8 cellular contexts compared by ENCODE assay signal in genomic region chr1:43979528-43980254, GRCh38. TPM values are rescaled to one million over a fixed set of nuclear protein-coding genes. Genes with fewer than 3 reads are reported as not detected.
DNase-seq lines count a peak whose midpoint lies in the region; ATAC-seq and TF ChIP-seq lines count a peak whose summit lies in the region.

No MANE protein-coding gene starts in this region.

- peaks cover 18% of the 10 kb centered on the region for H3K36me3 ChIP-seq in CD8-positive, alpha-beta memory T cell (ENCODE audit: insufficient read depth, low read length)
- peaks cover 14% of the 10 kb centered on the region for H3K36me3 ChIP-seq in effector memory CD4-positive, alpha-beta T cell (ENCODE audit: control insufficient read depth, insufficient read depth, low read length)
- H3K36me3 ChIP-seq in mesendoderm (ENCODE audit: control insufficient read depth, insufficient read depth, low read length) (peaks cover 6% of the 10 kb centered on the region), tibial nerve (peaks cover 0 to 50% (median 0%) of the 10 kb centered on the region in 3 donors)

- H3K18ac ChIP-seq in mesendoderm (ENCODE audit: low read length), result peak overlapping the region; percentile 73

- peaks cover 17% of the 10 kb centered on the region for H3K79me2 ChIP-seq in mesendoderm (ENCODE audit: control insufficient read depth, insufficient read depth, low read length)

- TF ChIP-seq CTCF in HFFc6 (IDR thresholded peaks at IDR 0.05), result no peak
- no peak for TF ChIP-seq CTCF in tibial nerve (IDR thresholded peaks at IDR 0.05)

- no peaks in the 10 kb centered on the region for H3K27me3 ChIP-seq in CD8-positive, alpha-beta memory T cell (ENCODE audit: insufficient read depth, low read length, poor library complexity, severe bottlenecking)
- no peaks in the 10 kb centered on the region for H3K27me3 ChIP-seq in effector memory CD4-positive, alpha-beta T cell (replicated peaks; ENCODE audit: control insufficient read depth, insufficient read depth, low read length, poor library complexity, severe bottlenecking)
- H3K27me3 ChIP-seq in mesendoderm (ENCODE audit: insufficient read depth, low read length, poor library complexity), result no peaks in the 10 kb centered on the region
- no peaks in the 10 kb centered on the region for H3K27me3 ChIP-seq in tibial nerve

- no peak overlapping the region for H4K8ac ChIP-seq in mesendoderm (ENCODE audit: low read depth, low read length)

- peaks cover 3 to 33% (median 9%) of the 10 kb centered on the region in 3 donors for H3K36me3 Mint-ChIP-seq in CD8-positive, alpha-beta memory T cell
- H3K36me3 Mint-ChIP-seq in HFFc6 (ENCODE audit: low read depth), result peaks cover 46% of the 10 kb centered on the region
- peaks cover 20% of the 10 kb centered on the region for H3K36me3 Mint-ChIP-seq in T-cell

- H2BK5ac ChIP-seq in mesendoderm (ENCODE audit: low read length), result no peak overlapping the region

- peak overlapping the region; percentile 74 for H3K4ac ChIP-seq in mesendoderm (ENCODE audit: low read depth, low read length)

- no peaks in the 10 kb centered on the region for H3K9me3 ChIP-seq in CD8-positive, alpha-beta memory T cell (ENCODE audit: low read length)
- H3K9me3 ChIP-seq in effector memory CD4-positive, alpha-beta T cell (ENCODE audit: control insufficient read depth, low read length), result no peaks in the 10 kb centered on the region
- H3K9me3 ChIP-seq in tibial nerve, result no peaks in the 10 kb centered on the region

- peak in 1 of 2 donors; percentile 26 for TF ChIP-seq EP300 in tibial nerve (IDR thresholded peaks at IDR 0.05)

- peak overlapping the region; percentile 74 for H3K9ac ChIP-seq in mesendoderm (ENCODE audit: low read length)

- WGBS in mesendoderm (ENCODE audit: extremely low coverage, insufficient coverage, low lambda C conversion rate), result no CpG with 5 or more reads among the region's 45 CpGs
- WGBS in tibial nerve, 2 donors, result 0 to 3% methylated on average over 16 to 22 of the region's 45 CpGs

- peaks cover 38% of the 10 kb centered on the region for H3K79me1 ChIP-seq in mesendoderm (ENCODE audit: low read length)

- H4K5ac ChIP-seq in mesendoderm (ENCODE audit: low read length), result no peak overlapping the region

- no peak for TF ChIP-seq POLR2A in tibial nerve (IDR thresholded peaks at IDR 0.05)

- H3K4me3 Mint-ChIP-seq in CD8-positive, alpha-beta memory T cell, result peak overlapping the region; percentile 88 to 92 (median 90)
- H3K4me3 Mint-ChIP-seq in HFFc6 (peak overlapping the region; percentile 92), T-cell (peak overlapping the region; percentile 76 to 86 (median 79))

- H3K56ac ChIP-seq in mesendoderm (ENCODE audit: low read length), result peak overlapping the region; percentile 92

- DNase-seq in CD8-positive, alpha-beta memory T cell, result peak in 1 of 5 donors; percentile 21
- peak; percentile 43 for DNase-seq in HFFc6
- DNase-seq in T-cell, result no peak
- no peak for DNase-seq in effector memory CD4-positive, alpha-beta T cell
- DNase-seq in mesendoderm, result peak; percentile 26
- DNase-seq in tibial nerve (ENCODE audit: low spot score in 2 of 2), result peak in 1 of 2 donors; percentile 24
- no peak for DNase-seq in SHP77 treated with DMSO at 0.1 percent for 48 hours (lab: John Stamatoyannopoulos, UW)

- CTCF ChIA-PET in CD8-positive, alpha-beta memory T cell (lab: Charles Lee), result no interaction called here
- CTCF ChIA-PET in T-cell (lab: Charles Lee), result no interaction called here

- H3K27me3 Mint-ChIP-seq in CD8-positive, alpha-beta memory T cell, result peaks cover 0 to 10% of the 10 kb centered on the region in 2 donors
- peaks cover 6% of the 10 kb centered on the region for H3K27me3 Mint-ChIP-seq in HFFc6 (ENCODE audit: insufficient read depth)
- peaks cover 0 to 5% of the 10 kb centered on the region in 2 donors for H3K27me3 Mint-ChIP-seq in T-cell

- POLR2A ChIA-PET in CD8-positive, alpha-beta memory T cell (lab: Charles Lee), result no interaction called here
- POLR2A ChIA-PET in T-cell (lab: Charles Lee), result no interaction called here

- H3K4me1 ChIP-seq in CD8-positive, alpha-beta memory T cell (ENCODE audit: insufficient read depth, low read length), result peaks cover 37% of the 10 kb centered on the region
- peaks cover 23% of the 10 kb centered on the region for H3K4me1 ChIP-seq in effector memory CD4-positive, alpha-beta T cell (ENCODE audit: control insufficient read depth, insufficient read depth, low read length, poor library complexity, severe bottlenecking)
- H3K4me1 ChIP-seq in mesendoderm (ENCODE audit: control insufficient read depth, low read depth, low read length) (peaks cover 2% of the 10 kb centered on the region), tibial nerve (peaks cover 0 to 71% (median 26%) of the 10 kb centered on the region in 4 donors)

- H3K27ac Mint-ChIP-seq in CD8-positive, alpha-beta memory T cell, result peak overlapping the region in 6 of 8 donors; percentile 24 to 84 (median 66)
- peak overlapping the region; percentile 87 for H3K27ac Mint-ChIP-seq in HFFc6
- H3K27ac Mint-ChIP-seq in T-cell, result peak overlapping the region; percentile 40 to 45

- peak overlapping the region; percentile 37 for H3K4me2 ChIP-seq in mesendoderm (ENCODE audit: low read length)

- H3K4me3 ChIP-seq in CD8-positive, alpha-beta memory T cell (ENCODE audit: low read length), result peak overlapping the region; percentile 49
- peak overlapping the region; percentile 41 for H3K4me3 ChIP-seq in effector memory CD4-positive, alpha-beta T cell (ENCODE audit: insufficient read depth, low read depth, low read length, poor library complexity, severe bottlenecking)
- H3K4me3 ChIP-seq in mesendoderm (ENCODE audit: low read length), result peak overlapping the region; percentile 46
- H3K4me3 ChIP-seq in tibial nerve, result peak overlapping the region; percentile 59 to 72 (median 66)

- no peaks in the 10 kb centered on the region for H3K9me3 Mint-ChIP-seq in CD8-positive, alpha-beta memory T cell
- H3K9me3 Mint-ChIP-seq in HFFc6 (no peaks in the 10 kb centered on the region), T-cell (no peaks in the 10 kb centered on the region)

- ATAC-seq in T-cell (replicated peaks in 1 of 4) (no peak), GM18858 (IDR thresholded peaks at IDR 0.05; ENCODE audit: unreplicated experiment) (no peak)

- no peak overlapping the region for H2BK15ac ChIP-seq in mesendoderm (replicated peaks; ENCODE audit: low read depth)

- no peak overlapping the region for H3K23ac ChIP-seq in mesendoderm (ENCODE audit: low read length)

- peak overlapping the region; percentile 35 for H2AK5ac ChIP-seq in mesendoderm (ENCODE audit: low read length)

- peaks cover 38 to 50% (median 47%) of the 10 kb centered on the region in 3 donors for H3K4me1 Mint-ChIP-seq in CD8-positive, alpha-beta memory T cell
- peaks cover 54% of the 10 kb centered on the region for H3K4me1 Mint-ChIP-seq in HFFc6 (ENCODE audit: low read depth)
- peaks cover 25 to 42% (median 41%) of the 10 kb centered on the region in 3 donors for H3K4me1 Mint-ChIP-seq in T-cell

- peak overlapping the region; percentile 43 for H3K27ac ChIP-seq in CD8-positive, alpha-beta memory T cell (ENCODE audit: low read depth, low read length)
- no peak overlapping the region for H3K27ac ChIP-seq in effector memory CD4-positive, alpha-beta T cell (ENCODE audit: insufficient read depth, low read length, poor library complexity, severe bottlenecking)
- H3K27ac ChIP-seq in mesendoderm (ENCODE audit: low read depth, low read length) (no peak overlapping the region), tibial nerve (peak overlapping the region; percentile 30 to 81 (median 76))

- peak overlapping the region; percentile 10 for H2BK120ac ChIP-seq in mesendoderm (ENCODE audit: low read depth, low read length)

RNA-seq across cellular contexts. Expression of gene B4GALT2, which starts 0.7 kb away (rescaled TPM):
- 10 to 100 TPM; 39.7 to 41.7 TPM for total RNA-seq in CD8-positive, alpha-beta memory T cell
- polyA plus RNA-seq in CD8-positive, alpha-beta memory T cell, result 1.9 TPM
- total RNA-seq in HFFc6 (2021; fragmentation: NEBNext Ultra II Directional; extraction: Animal tissue kit (Norgen Biotek cat#: 25700)), result 100 to 1,000 TPM in 2 of 6 experiments, 10 to 100 TPM in 4; 87.8 to 107 (median 98.8) TPM
- total RNA-seq in T-cell (1 to 10 TPM; 1.2 to 5.3 (median 3.1) TPM), tibial nerve (10 to 100 TPM; 15.5 to 49.8 (median 21.1) TPM)
- polyA plus RNA-seq in mesendoderm (2013, experiment 1 of 2), result 50.4 TPM
- polyA plus RNA-seq in mesendoderm (2013, experiment 2 of 2), result 49.5 TPM

RNA-seq across cellular contexts. Expression of gene ATP6V0B, which starts 4.9 kb away (rescaled TPM):
- 100 to 1,000 TPM; 184 to 205 TPM for total RNA-seq in CD8-positive, alpha-beta memory T cell
- 190 TPM for polyA plus RNA-seq in CD8-positive, alpha-beta memory T cell
- 100 to 1,000 TPM; 145 to 191 (median 155) TPM for total RNA-seq in HFFc6 (2021; fragmentation: NEBNext Ultra II Directional; extraction: Animal tissue kit (Norgen Biotek cat#: 25700))
- 10 to 100 TPM; 57.5 to 88.6 (median 69.5) TPM for total RNA-seq in T-cell
- polyA plus RNA-seq in mesendoderm (2013, experiment 1 of 2), result 56.2 TPM
- 55.4 TPM for polyA plus RNA-seq in mesendoderm (2013, experiment 2 of 2)
- 100 to 1,000 TPM; 101 to 132 (median 113) TPM for total RNA-seq in tibial nerve

RNA-seq across cellular contexts. Expression of gene DPH2, which starts 9.9 kb away (rescaled TPM):
- 10 to 100 TPM; 85.8 to 94.7 TPM for total RNA-seq in CD8-positive, alpha-beta memory T cell
- polyA plus RNA-seq in CD8-positive, alpha-beta memory T cell, result 32.9 TPM
- 10 to 100 TPM; 19.1 to 22.7 (median 20.8) TPM for total RNA-seq in HFFc6 (2021; fragmentation: NEBNext Ultra II Directional; extraction: Animal tissue kit (Norgen Biotek cat#: 25700))
- 10 to 100 TPM; 22.1 to 46.6 (median 41.8) TPM for total RNA-seq in T-cell
- polyA plus RNA-seq in mesendoderm (2013, experiment 1 of 2), result 39.9 TPM
- 39.4 TPM for polyA plus RNA-seq in mesendoderm (2013, experiment 2 of 2)
- 10 to 100 TPM; 25.7 to 41.7 (median 31.9) TPM for total RNA-seq in tibial nerve

RNA-seq across cellular contexts. Expression of gene CCDC24, which starts 11.7 kb away (rescaled TPM):
- total RNA-seq in CD8-positive, alpha-beta memory T cell, result 1 to 10 TPM; 2.7 to 3.4 TPM
- polyA plus RNA-seq in CD8-positive, alpha-beta memory T cell, result 0.43 TPM
- 1 to 10 TPM; 5.6 to 7.7 (median 6.5) TPM for total RNA-seq in HFFc6 (2021; fragmentation: NEBNext Ultra II Directional; extraction: Animal tissue kit (Norgen Biotek cat#: 25700))
- total RNA-seq in T-cell, result 1 to 10 TPM in 3 of 5 donors, under 1 TPM in 2; 0.50 to 4.3 (median 1.7) TPM
- 4.0 TPM for polyA plus RNA-seq in mesendoderm (2013, experiment 1 of 2)
- 5.2 TPM for polyA plus RNA-seq in mesendoderm (2013, experiment 2 of 2)
- 10 to 100 TPM in 1 of 4 donors, 1 to 10 TPM in 3; 5.4 to 18.8 (median 8.9) TPM for total RNA-seq in tibial nerve

RNA-seq across cellular contexts. Expression of gene IPO13, which starts 32.9 kb away (rescaled TPM):
- 10 to 100 TPM; 28.9 to 32.1 TPM for total RNA-seq in CD8-positive, alpha-beta memory T cell
- 16.0 TPM for polyA plus RNA-seq in CD8-positive, alpha-beta memory T cell
- total RNA-seq in HFFc6 (2021; fragmentation: NEBNext Ultra II Directional; extraction: Animal tissue kit (Norgen Biotek cat#: 25700)), result 10 to 100 TPM; 24.0 to 27.8 (median 25.0) TPM
- total RNA-seq in T-cell, result 10 to 100 TPM; 15.3 to 24.3 (median 22.1) TPM
- 10.8 TPM for polyA plus RNA-seq in mesendoderm (2013, experiment 1 of 2)
- 9.7 TPM for polyA plus RNA-seq in mesendoderm (2013, experiment 2 of 2)
- 10 to 100 TPM; 27.8 to 41.1 (median 31.2) TPM for total RNA-seq in tibial nerve

Comparison
In these comparisons a context has a peak if more than half of its experiments do, and no peak if none do; other contexts are left out.
1. DNase-seq: peak in HFFc6 (single experiment) and mesendoderm (single experiment); none in T-cell (0 of 34), effector memory CD4-positive, alpha-beta T cell (0 of 3) and SHP77 treated with DMSO at 0.1 percent for 48 hours (single experiment).
2. H3K27ac ChIP-seq: peak in CD8-positive, alpha-beta memory T cell (single experiment) and tibial nerve (4 of 4); none in effector memory CD4-positive, alpha-beta T cell (single experiment) and mesendoderm (single experiment).
3. Peak in every context shown above with its lines, with median percentiles within 50 percentile points of each other: H3K4me3 ChIP-seq, H3K27ac Mint-ChIP-seq and H3K4me3 Mint-ChIP-seq.